ENCODE assay signal across 8 cellular contexts in the genomic region with DNA sequence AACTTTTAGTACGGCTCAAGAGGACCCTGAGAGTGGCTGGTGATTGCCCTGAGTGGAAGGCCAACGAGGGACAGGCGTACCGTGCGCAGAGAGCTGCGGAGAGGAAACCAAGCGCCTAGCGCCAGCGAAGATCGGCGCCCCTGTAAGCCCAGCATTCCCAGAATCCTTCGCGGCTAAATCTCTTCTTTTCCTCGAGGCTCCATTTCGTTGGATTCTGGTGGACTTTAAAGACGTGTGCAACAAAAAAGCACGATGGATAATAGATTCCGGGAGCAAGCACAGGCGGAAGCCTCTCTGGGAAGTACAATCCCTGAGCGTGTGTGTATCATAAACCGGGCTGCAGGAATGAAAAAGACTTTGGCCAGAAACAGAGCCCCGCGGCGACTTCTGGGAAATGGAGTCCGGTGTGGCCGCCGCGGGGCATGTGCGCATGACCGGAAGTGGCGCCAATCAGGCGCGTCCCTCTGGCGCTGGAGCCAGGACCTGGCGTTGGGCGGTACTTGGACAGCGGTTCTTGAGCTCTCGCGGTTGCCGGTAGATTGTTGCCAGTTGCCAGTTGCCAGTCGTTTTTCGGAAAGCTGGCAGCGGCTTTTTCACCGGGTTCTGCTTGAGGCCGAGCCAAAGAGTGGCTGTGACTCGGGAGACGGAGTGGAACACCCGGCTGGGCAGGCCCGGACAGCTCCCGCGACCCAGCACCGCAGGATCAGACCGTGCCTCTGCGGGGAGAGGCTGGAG. TPM values are rescaled to one million over a fixed set of nuclear protein-coding genes. Genes with fewer than 3 reads are reported as not detected.
DNase-seq lines count a peak whose midpoint lies in the region; ATAC-seq and FAIRE-seq lines count a peak whose summit lies in the region.

A gene (plus strand): TSS at position 449 of the 735 bp plus-strand sequence. CDS start 406 bp downstream, outside the sequence.

- ATAC-seq in GM21381 (IDR thresholded peaks at IDR 0.05; ENCODE audit: unreplicated experiment): peak; percentile 86

- peak; percentile 86 for DNase-seq in COR-L47 (lab: John Stamatoyannopoulos, UW)
- peak; percentile 95 for DNase-seq in HTR-8/SVneo (ENCODE audit: insufficient read length, low spot score)
- DNase-seq in NOMO-1 (lab: John Stamatoyannopoulos, UW; ENCODE audit: unreplicated experiment in 2 of 2): peak; percentile 88 to 96
- DNase-seq in activated CD8-positive, alpha-beta memory T cell treated with anti-CD3 and anti-CD28 coated beads for 24 hours: peak; percentile 97
- peak; percentile 83 for DNase-seq in effector CD8-positive, alpha-beta T cell (lab: John Stamatoyannopoulos, UW)
- DNase-seq in lung microvascular endothelial cell (ENCODE audit: low read depth in 2 of 2): peak; percentile 96
- peak; percentile 81 to 90 (median 84) for DNase-seq in stimulated activated CD4-positive, alpha-beta T cell treated with anti-CD3 and anti-CD28 coated beads, TNF-alpha, amount 100 ng/mL, for 24 hours (ENCODE audit: low read depth in 3 of 3)

- FAIRE-seq in HTR-8/SVneo (lab: Jason Lieb, UNC): no peak

RNA-seq across cellular contexts. Expression of the gene that starts here (rescaled TPM):
- total RNA-seq in lung microvascular endothelial cell: 6.3 and 11.5 TPM in 2 replicates

Comparison
In these comparisons a context has a peak if more than half of its experiments do, and no peak if none do; other contexts are left out.
1. Peak in every context shown above with its lines: DNase-seq and ATAC-seq.